1 cellular context compared by ENCODE assay signal in the genomic region with DNA sequence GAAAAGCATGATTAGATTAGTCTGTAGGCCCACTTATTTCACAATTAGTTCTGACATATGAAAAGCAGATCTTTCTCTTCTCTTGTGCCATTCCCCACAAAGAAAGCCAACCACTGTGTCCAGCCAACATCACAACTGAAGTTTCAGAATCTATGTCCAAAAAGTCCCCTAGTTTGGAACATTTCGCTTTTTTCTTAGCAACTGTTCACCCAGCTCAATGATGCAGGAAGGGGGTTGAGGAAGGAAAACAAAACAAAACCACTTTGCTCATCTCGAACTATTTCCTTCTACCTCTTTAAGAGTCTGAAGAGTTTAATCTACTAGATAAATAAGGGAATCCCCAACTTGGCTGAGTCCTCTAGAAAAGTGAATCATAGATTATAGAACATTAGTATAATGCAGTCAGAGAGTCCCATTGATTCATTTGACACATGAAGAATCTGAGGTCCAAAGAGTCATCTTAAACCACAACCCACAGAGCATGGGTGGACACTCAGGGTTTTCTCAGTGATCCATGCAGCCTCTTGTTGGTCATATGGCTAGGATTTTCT.
TF ChIP-seq lines count a peak whose summit lies in the region.

No MANE protein-coding gene starts in this region.

TF ChIP-seq in GM12878, 131 proteins besides CTCF, POLR2A, EP300 and RAD21 (continued from another document and continues in another):
- TF ChIP-seq, protein P1, sequence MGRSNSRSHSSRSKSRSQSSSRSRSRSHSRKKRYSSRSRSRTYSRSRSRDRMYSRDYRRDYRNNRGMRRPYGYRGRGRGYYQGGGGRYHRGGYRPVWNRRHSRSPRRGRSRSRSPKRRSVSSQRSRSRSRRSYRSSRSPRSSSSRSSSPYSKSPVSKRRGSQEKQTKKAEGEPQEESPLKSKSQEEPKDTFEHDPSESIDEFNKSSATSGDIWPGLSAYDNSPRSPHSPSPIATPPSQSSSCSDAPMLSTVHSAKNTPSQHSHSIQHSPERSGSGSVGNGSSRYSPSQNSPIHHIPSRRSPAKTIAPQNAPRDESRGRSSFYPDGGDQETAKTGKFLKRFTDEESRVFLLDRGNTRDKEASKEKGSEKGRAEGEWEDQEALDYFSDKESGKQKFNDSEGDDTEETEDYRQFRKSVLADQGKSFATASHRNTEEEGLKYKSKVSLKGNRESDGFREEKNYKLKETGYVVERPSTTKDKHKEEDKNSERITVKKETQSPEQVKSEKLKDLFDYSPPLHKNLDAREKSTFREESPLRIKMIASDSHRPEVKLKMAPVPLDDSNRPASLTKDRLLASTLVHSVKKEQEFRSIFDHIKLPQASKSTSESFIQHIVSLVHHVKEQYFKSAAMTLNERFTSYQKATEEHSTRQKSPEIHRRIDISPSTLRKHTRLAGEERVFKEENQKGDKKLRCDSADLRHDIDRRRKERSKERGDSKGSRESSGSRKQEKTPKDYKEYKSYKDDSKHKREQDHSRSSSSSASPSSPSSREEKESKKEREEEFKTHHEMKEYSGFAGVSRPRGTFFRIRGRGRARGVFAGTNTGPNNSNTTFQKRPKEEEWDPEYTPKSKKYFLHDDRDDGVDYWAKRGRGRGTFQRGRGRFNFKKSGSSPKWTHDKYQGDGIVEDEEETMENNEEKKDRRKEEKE (IDR thresholded peaks at IDR 0.05), result no peak
- TF ChIP-seq ZBTB40 (IDR thresholded peaks at IDR 0.05; ENCODE audit: borderline replicate concordance) (no peak), ZNF384 (IDR thresholded peaks at IDR 0.05; ENCODE audit: borderline replicate concordance, low read depth, low read length) (no peak), MXI1 (IDR thresholded peaks at IDR 0.05; ENCODE audit: low read depth, low read length) (peak; percentile 48; the same call in 1 of the 2 replicates), SREBF1 (IDR thresholded peaks at IDR 0.05; ENCODE audit: low read length) (peak; percentile 65), YBX1 (IDR thresholded peaks at IDR 0.05) (no peak), FOS (IDR thresholded peaks at IDR 0.05; ENCODE audit: borderline replicate concordance, extremely low read depth, insufficient read length) (no peak), PAX8 (IDR thresholded peaks at IDR 0.05) (no peak), EED (IDR thresholded peaks at IDR 0.05; ENCODE audit: low read depth) (peak; percentile 86), SMC3 (IDR thresholded peaks at IDR 0.05; ENCODE audit: borderline replicate concordance, low read length) (peak; percentile 22; the same call in 1 of the 2 replicates), ZBTB11 (CRISPR knock-in tag; IDR thresholded peaks at IDR 0.05) (no peak), JUND (IDR thresholded peaks at IDR 0.05; ENCODE audit: low read depth, low read length) (no peak), NRF1 (conservative IDR thresholded peaks at IDR 0.05; ENCODE audit: low read depth, low read length) (no peak), SMAD1 (IDR thresholded peaks at IDR 0.05; ENCODE audit: low read depth, partially characterized antibody) (no peak), TCF3 (IDR thresholded peaks at IDR 0.05; ENCODE audit: borderline replicate concordance, insufficient read depth, low read depth, low read length) (no peak), SUPT20H (IDR thresholded peaks at IDR 0.05; ENCODE audit: borderline replicate concordance, control insufficient read depth, low read depth, low read length) (no peak), HDGF (IDR thresholded peaks at IDR 0.05) (no peak), TBL1XR1 (IDR thresholded peaks at IDR 0.05; ENCODE audit: low read depth, low read length) (no peak; the same call in 1 of the 2 replicates), NR2C1 (IDR thresholded peaks at IDR 0.05) (no peak), ESRRA (IDR thresholded peaks at IDR 0.05; ENCODE audit: low read length) (no peak), CHD1 (IDR thresholded peaks at IDR 0.05; ENCODE audit: low read depth, low read length) (no peak), ASH2L (IDR thresholded peaks at IDR 0.05; ENCODE audit: borderline replicate concordance, low read depth) (0 out of 2 replicates have a peak, but pooled peaks have one; percentile 25), BHLHE40 (IDR thresholded peaks at IDR 0.05; ENCODE audit: borderline replicate concordance in 1 of 2, low read depth in 2 of 2, low read length in 1 of 2) (peak; percentile 49 to 68; a peak in 3 of 4 replicates)
- TF ChIP-seq, protein P2, sequence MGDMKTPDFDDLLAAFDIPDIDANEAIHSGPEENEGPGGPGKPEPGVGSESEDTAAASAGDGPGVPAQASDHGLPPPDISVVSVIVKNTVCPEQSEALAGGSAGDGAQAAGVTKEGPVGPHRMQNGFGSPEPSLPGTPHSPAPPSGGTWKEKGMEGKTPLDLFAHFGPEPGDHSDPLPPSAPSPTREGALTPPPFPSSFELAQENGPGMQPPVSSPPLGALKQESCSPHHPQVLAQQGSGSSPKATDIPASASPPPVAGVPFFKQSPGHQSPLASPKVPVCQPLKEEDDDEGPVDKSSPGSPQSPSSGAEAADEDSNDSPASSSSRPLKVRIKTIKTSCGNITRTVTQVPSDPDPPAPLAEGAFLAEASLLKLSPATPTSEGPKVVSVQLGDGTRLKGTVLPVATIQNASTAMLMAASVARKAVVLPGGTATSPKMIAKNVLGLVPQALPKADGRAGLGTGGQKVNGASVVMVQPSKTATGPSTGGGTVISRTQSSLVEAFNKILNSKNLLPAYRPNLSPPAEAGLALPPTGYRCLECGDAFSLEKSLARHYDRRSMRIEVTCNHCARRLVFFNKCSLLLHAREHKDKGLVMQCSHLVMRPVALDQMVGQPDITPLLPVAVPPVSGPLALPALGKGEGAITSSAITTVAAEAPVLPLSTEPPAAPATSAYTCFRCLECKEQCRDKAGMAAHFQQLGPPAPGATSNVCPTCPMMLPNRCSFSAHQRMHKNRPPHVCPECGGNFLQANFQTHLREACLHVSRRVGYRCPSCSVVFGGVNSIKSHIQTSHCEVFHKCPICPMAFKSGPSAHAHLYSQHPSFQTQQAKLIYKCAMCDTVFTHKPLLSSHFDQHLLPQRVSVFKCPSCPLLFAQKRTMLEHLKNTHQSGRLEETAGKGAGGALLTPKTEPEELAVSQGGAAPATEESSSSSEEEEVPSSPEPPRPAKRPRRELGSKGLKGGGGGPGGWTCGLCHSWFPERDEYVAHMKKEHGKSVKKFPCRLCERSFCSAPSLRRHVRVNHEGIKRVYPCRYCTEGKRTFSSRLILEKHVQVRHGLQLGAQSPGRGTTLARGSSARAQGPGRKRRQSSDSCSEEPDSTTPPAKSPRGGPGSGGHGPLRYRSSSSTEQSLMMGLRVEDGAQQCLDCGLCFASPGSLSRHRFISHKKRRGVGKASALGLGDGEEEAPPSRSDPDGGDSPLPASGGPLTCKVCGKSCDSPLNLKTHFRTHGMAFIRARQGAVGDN (IDR thresholded peaks at IDR 0.05), result no peak
- TF ChIP-seq, protein P3, sequence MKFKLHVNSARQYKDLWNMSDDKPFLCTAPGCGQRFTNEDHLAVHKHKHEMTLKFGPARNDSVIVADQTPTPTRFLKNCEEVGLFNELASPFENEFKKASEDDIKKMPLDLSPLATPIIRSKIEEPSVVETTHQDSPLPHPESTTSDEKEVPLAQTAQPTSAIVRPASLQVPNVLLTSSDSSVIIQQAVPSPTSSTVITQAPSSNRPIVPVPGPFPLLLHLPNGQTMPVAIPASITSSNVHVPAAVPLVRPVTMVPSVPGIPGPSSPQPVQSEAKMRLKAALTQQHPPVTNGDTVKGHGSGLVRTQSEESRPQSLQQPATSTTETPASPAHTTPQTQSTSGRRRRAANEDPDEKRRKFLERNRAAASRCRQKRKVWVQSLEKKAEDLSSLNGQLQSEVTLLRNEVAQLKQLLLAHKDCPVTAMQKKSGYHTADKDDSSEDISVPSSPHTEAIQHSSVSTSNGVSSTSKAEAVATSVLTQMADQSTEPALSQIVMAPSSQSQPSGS (IDR thresholded peaks at IDR 0.05; ENCODE audit: low read length), result peak; percentile 95
- TF ChIP-seq, protein P4, sequence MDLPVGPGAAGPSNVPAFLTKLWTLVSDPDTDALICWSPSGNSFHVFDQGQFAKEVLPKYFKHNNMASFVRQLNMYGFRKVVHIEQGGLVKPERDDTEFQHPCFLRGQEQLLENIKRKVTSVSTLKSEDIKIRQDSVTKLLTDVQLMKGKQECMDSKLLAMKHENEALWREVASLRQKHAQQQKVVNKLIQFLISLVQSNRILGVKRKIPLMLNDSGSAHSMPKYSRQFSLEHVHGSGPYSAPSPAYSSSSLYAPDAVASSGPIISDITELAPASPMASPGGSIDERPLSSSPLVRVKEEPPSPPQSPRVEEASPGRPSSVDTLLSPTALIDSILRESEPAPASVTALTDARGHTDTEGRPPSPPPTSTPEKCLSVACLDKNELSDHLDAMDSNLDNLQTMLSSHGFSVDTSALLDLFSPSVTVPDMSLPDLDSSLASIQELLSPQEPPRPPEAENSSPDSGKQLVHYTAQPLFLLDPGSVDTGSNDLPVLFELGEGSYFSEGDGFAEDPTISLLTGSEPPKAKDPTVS (IDR thresholded peaks at IDR 0.05; ENCODE audit: low read depth, low read length), result no peak
- TF ChIP-seq, protein P5, sequence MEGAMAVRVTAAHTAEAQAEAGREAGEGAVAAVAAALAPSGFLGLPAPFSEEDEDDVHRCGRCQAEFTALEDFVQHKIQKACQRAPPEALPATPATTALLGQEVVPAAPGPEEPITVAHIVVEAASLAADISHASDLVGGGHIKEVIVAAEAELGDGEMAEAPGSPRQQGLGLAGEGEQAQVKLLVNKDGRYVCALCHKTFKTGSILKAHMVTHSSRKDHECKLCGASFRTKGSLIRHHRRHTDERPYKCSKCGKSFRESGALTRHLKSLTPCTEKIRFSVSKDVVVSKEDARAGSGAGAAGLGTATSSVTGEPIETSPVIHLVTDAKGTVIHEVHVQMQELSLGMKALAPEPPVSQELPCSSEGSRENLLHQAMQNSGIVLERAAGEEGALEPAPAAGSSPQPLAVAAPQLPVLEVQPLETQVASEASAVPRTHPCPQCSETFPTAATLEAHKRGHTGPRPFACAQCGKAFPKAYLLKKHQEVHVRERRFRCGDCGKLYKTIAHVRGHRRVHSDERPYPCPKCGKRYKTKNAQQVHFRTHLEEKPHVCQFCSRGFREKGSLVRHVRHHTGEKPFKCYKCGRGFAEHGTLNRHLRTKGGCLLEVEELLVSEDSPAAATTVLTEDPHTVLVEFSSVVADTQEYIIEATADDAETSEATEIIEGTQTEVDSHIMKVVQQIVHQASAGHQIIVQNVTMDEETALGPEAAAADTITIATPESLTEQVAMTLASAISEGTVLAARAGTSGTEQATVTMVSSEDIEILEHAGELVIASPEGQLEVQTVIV (IDR thresholded peaks at IDR 0.05; ENCODE audit: borderline replicate concordance, partially characterized antibody), result no peak
- TF ChIP-seq, protein P6, sequence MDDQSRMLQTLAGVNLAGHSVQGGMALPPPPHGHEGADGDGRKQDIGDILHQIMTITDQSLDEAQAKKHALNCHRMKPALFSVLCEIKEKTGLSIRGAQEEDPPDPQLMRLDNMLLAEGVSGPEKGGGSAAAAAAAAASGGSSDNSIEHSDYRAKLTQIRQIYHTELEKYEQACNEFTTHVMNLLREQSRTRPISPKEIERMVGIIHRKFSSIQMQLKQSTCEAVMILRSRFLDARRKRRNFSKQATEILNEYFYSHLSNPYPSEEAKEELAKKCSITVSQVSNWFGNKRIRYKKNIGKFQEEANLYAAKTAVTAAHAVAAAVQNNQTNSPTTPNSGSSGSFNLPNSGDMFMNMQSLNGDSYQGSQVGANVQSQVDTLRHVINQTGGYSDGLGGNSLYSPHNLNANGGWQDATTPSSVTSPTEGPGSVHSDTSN (IDR thresholded peaks at IDR 0.05; ENCODE audit: insufficient replicate concordance, low read depth, low read length), result no peak
